In the genomic region with DNA sequence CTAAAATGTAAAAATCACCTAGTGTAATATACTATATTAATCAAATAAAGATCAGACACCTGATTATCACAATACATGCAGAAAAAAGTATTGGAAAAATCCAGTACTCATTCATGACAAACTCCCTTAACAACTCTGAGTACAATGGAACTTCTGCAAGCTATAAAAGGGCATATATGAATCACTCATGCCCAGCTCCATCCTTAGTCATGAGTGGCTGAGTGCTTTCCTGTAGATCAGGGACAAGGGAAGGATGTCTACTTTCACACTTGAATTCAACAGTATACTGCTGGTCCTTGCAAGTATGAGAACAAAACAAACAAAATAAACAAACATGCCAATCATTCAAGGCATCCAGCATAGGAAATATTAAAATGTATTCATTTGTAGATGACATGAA, we compare ENCODE assay signal across 23 cellular contexts.
DNase-seq lines count a peak whose midpoint lies in the region; ATAC-seq, FAIRE-seq and TF ChIP-seq lines count a peak whose summit lies in the region.
"Had no signal": no experiment of that assay in that cellular context is flagged by ENCODE, and none has a peak within 500 bp of the region (broad histone marks: within the 10 kb centered on the region; RNA-seq: fewer than 3 reads in every experiment).

No MANE protein-coding gene starts in this region.

- FAIRE-seq in bronchial epithelial cell (lab: Jason Lieb, UNC): no peak
- FAIRE-seq: A204.1, G401.6 had no signal

- H3K36me3 ChIP-seq in bronchial epithelial cell (ENCODE audit: control insufficient read depth, insufficient read depth, low read length): no peaks in the 10 kb centered on the region
- H3K36me3 ChIP-seq: BLaER1 had no signal

- ATAC-seq in activated naive CD8-positive, alpha-beta T cell treated with anti-CD3 and anti-CD28 coated beads, Interleukin-2, amount 50 U/mL, for 24 hours: peak; percentile 68
- ATAC-seq: HCT116 had no signal

- DNase-seq in activated naive CD8-positive, alpha-beta T cell treated with anti-CD3 and anti-CD28 coated beads, Interleukin-2, amount 50 U/mL, for 24 hours: no peak
- no peak for DNase-seq in activated naive CD8-positive, alpha-beta T cell treated with anti-CD3 and anti-CD28 coated beads for 36 hours
- DNase-seq in HT1080 (ENCODE audit: low read depth) (peak; percentile 20), bronchial epithelial cell (ENCODE audit: low read depth) (peak; percentile 36), NCI-H2107 treated with DMSO at 0.1 percent for 48 hours (lab: John Stamatoyannopoulos, UW; ENCODE audit: unreplicated experiment) (no peak), HPDE6-E6E7 (ENCODE audit: extremely low spot score) (no peak)
- no peak for DNase-seq in stimulated activated CD4-positive, alpha-beta T cell treated with anti-CD3 and anti-CD28 coated beads, Interleukin-15, amount 100 ng/mL, for 24 hours
- DNase-seq: CD4-positive, CD25-positive, alpha-beta regulatory T cell; DMS153; GOT3; NCI-H1092; NCI-H1417 treated with DMSO at 0.1 percent for 48 hours; NCI-H1694 treated with DMSO at 0.1 percent for 48 hours; NCI-H2081; NCI-H446; NCI-H526 treated with DMSO at 0.1 percent for 48 hours; PC-9; RPMI8226; SHP77 treated with DMSO at 0.1 percent for 48 hours had no signal

- no peaks in the 10 kb centered on the region for H3K27me3 ChIP-seq in bronchial epithelial cell (ENCODE audit: control insufficient read depth, insufficient read depth, low read length)
- H3K27me3 ChIP-seq: BLaER1 had no signal

- peaks cover 5% of the 10 kb centered on the region for H3K9me3 Mint-ChIP-seq in activated naive CD8-positive, alpha-beta T cell treated with anti-CD3 and anti-CD28 coated beads, Interleukin-2, amount 50 U/mL, for 24 hours
- H3K9me3 Mint-ChIP-seq in activated naive CD8-positive, alpha-beta T cell treated with anti-CD3 and anti-CD28 coated beads for 36 hours: peaks cover 5% of the 10 kb centered on the region

- peaks cover 3% of the 10 kb centered on the region for H3K36me3 Mint-ChIP-seq in activated naive CD8-positive, alpha-beta T cell treated with anti-CD3 and anti-CD28 coated beads, Interleukin-2, amount 50 U/mL, for 24 hours (ENCODE audit: low read depth)
- H3K36me3 Mint-ChIP-seq in activated naive CD8-positive, alpha-beta T cell treated with anti-CD3 and anti-CD28 coated beads for 36 hours: no peaks in the 10 kb centered on the region
- H3K36me3 Mint-ChIP-seq: CD4-positive, CD25-positive, alpha-beta regulatory T cell had no signal

- no peak overlapping the region for H3K27ac Mint-ChIP-seq in activated naive CD8-positive, alpha-beta T cell treated with anti-CD3 and anti-CD28 coated beads, Interleukin-2, amount 50 U/mL, for 24 hours
- H3K27ac Mint-ChIP-seq in activated naive CD8-positive, alpha-beta T cell treated with anti-CD3 and anti-CD28 coated beads for 36 hours: no peak overlapping the region
- H3K27ac Mint-ChIP-seq: CD4-positive, CD25-positive, alpha-beta regulatory T cell had no signal

- no peak for TF ChIP-seq CTCF in bronchial epithelial cell (IDR thresholded peaks at IDR 0.05; ENCODE audit: insufficient read depth, low read length, severe bottlenecking)

- H3K4me1 Mint-ChIP-seq in activated naive CD8-positive, alpha-beta T cell treated with anti-CD3 and anti-CD28 coated beads, Interleukin-2, amount 50 U/mL, for 24 hours: peaks cover 2% of the 10 kb centered on the region
- H3K4me1 Mint-ChIP-seq in activated naive CD8-positive, alpha-beta T cell treated with anti-CD3 and anti-CD28 coated beads for 36 hours: no peaks in the 10 kb centered on the region
- H3K4me1 Mint-ChIP-seq: CD4-positive, CD25-positive, alpha-beta regulatory T cell had no signal

- H3K27me3 Mint-ChIP-seq in activated naive CD8-positive, alpha-beta T cell treated with anti-CD3 and anti-CD28 coated beads, Interleukin-2, amount 50 U/mL, for 24 hours: peaks cover 6% of the 10 kb centered on the region
- H3K27me3 Mint-ChIP-seq in activated naive CD8-positive, alpha-beta T cell treated with anti-CD3 and anti-CD28 coated beads for 36 hours: peaks cover 13% of the 10 kb centered on the region

- H3K4me3 Mint-ChIP-seq in activated naive CD8-positive, alpha-beta T cell treated with anti-CD3 and anti-CD28 coated beads, Interleukin-2, amount 50 U/mL, for 24 hours: no peak overlapping the region
- H3K4me3 Mint-ChIP-seq in activated naive CD8-positive, alpha-beta T cell treated with anti-CD3 and anti-CD28 coated beads for 36 hours: no peak overlapping the region
- H3K4me3 Mint-ChIP-seq: CD4-positive, CD25-positive, alpha-beta regulatory T cell had no signal

- no peak overlapping the region for H3K4me3 ChIP-seq in bronchial epithelial cell (ENCODE audit: low read depth, low read length)
- H3K4me3 ChIP-seq: BLaER1, PC-9 had no signal

Comparison
In these comparisons a context has a peak if more than half of its experiments do, and no peak if none do; other contexts are left out.
1. DNase-seq: peak in HT1080 (single experiment) and bronchial epithelial cell (single experiment); none in activated naive CD8-positive, alpha-beta T cell treated with anti-CD3 and anti-CD28 coated beads, Interleukin-2, amount 50 U/mL, for 24 hours (single experiment), activated naive CD8-positive, alpha-beta T cell treated with anti-CD3 and anti-CD28 coated beads for 36 hours (single experiment), NCI-H2107 treated with DMSO at 0.1 percent for 48 hours (single experiment), HPDE6-E6E7 (single experiment) and stimulated activated CD4-positive, alpha-beta T cell treated with anti-CD3 and anti-CD28 coated beads, Interleukin-15, amount 100 ng/mL, for 24 hours (single experiment).